5 cellular contexts compared by ENCODE assay signal in the genomic region with DNA sequence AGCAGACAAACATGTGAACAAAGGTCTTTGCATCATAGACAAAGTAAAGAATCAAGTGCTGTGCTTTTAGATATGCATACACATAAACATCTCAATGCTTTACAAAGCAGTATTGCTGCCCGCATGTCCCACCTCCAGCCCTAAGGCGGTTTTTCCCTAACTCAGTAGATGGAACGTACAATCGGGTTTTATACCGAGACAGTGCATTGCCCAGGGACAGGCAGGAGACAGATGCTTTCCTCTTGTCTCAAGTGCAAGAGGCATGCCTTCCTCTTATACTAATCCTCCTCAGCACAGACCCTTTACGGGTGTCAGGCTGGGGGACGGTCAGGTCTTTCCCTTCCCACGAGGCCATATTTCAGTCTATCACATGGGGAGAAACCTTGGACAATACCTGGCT. TPM values are rescaled to one million over a fixed set of nuclear protein-coding genes. Genes with fewer than 3 reads are reported as not detected.
"Had no signal": no experiment of that assay in that cellular context is flagged by ENCODE, and none has a peak within 500 bp of the region (broad histone marks: within the 10 kb centered on the region; RNA-seq: fewer than 3 reads in every experiment).

No MANE protein-coding gene starts in this region.

RNA-seq across cellular contexts. Expression of a gene that starts 5.1 kb away (rescaled TPM):
- total RNA-seq: epithelial cell of proximal tubule, esophagus squamous epithelium, kidney, renal cortical epithelial cell, ureter had no signal
